In genomic region chr16:83356266-83356665, GRCh38 we compare ENCODE assay signal across 9 cellular contexts.
DNase-seq lines count a peak whose midpoint lies in the region; ATAC-seq, FAIRE-seq and TF ChIP-seq lines count a peak whose summit lies in the region.
"Had no signal": no experiment of that assay in that cellular context is flagged by ENCODE, and none has a peak within 500 bp of the region (broad histone marks: within the 10 kb centered on the region; RNA-seq: fewer than 3 reads in every experiment).

No MANE protein-coding gene starts in this region.

- no peaks in the 10 kb centered on the region for H3K9me3 Mint-ChIP-seq in endothelial cell (ENCODE audit: unreplicated experiment)

- H2BK12ac ChIP-seq in mesenchymal stem cell (ENCODE audit: low read length in 2 of 2) = no peak overlapping the region

- H3K18ac ChIP-seq in mesenchymal stem cell (ENCODE audit: low read depth in 1 of 2, low read length in 2 of 2) = no peak overlapping the region

- H3K4me3 ChIP-seq in AG09309 (ENCODE audit: control insufficient read depth, low read depth, low read length) (no peak overlapping the region), NT2/D1 (ENCODE audit: insufficient read length, low read depth) (no peak overlapping the region), mesenchymal stem cell (ENCODE audit: insufficient read depth in 1 of 2, low read depth in 1 of 2, low read length in 2 of 2) (no peak overlapping the region)

- no peak overlapping the region for H4K91ac ChIP-seq in mesenchymal stem cell (ENCODE audit: low read length)

- H3K36me3 Mint-ChIP-seq in endothelial cell (ENCODE audit: low read depth, unreplicated experiment) = no peaks in the 10 kb centered on the region

- FAIRE-seq in GM12891 (lab: Jason Lieb, UNC) = peak; percentile 60
- FAIRE-seq: endometrium had no signal

- H3K9ac ChIP-seq in NT2/D1 (ENCODE audit: insufficient read length, low read depth) (no peak overlapping the region), mesenchymal stem cell (ENCODE audit: low read length) (no peak overlapping the region)

- peak; percentile 64 for DNase-seq in AG09309 (ENCODE audit: low read depth)
- DNase-seq in GM12891 (ENCODE audit: insufficient read length, low spot score) = peak; percentile 20
- DNase-seq in HPDE6-E6E7 (ENCODE audit: extremely low spot score) = peak; percentile 40
- peak; percentile 57 for DNase-seq in NT2/D1 (ENCODE audit: low read depth, low spot score)
- DNase-seq in endothelial cell (ENCODE audit: low spot score) = peak; percentile 25
- DNase-seq in mesenchymal stem cell = peak; percentile 53
- DNase-seq in GDM1 (lab: John Stamatoyannopoulos, UW) = no peak

- no peak overlapping the region for H3K4me3 Mint-ChIP-seq in endothelial cell (ENCODE audit: unreplicated experiment)

- no peak overlapping the region for H2BK5ac ChIP-seq in mesenchymal stem cell (ENCODE audit: low read depth, low read length, poor library complexity, severe bottlenecking)

- no peak overlapping the region for H3K27ac ChIP-seq in mesenchymal stem cell (ENCODE audit: low read length, poor library complexity, severe bottlenecking)

- no peak overlapping the region for H3K4ac ChIP-seq in mesenchymal stem cell (ENCODE audit: low read depth in 1 of 2, low read length in 2 of 2)

- H3K9me3 ChIP-seq in NT2/D1 (ENCODE audit: insufficient read depth, low read length) = no peaks in the 10 kb centered on the region
- H3K9me3 ChIP-seq in mesenchymal stem cell (ENCODE audit: control insufficient read depth, low read length) = no peaks in the 10 kb centered on the region

- H2AK5ac ChIP-seq in mesenchymal stem cell (ENCODE audit: low read length, severe bottlenecking) = no peak overlapping the region

- H3K36me3 ChIP-seq in NT2/D1 (ENCODE audit: insufficient read depth, insufficient read length, low read length) (no peaks in the 10 kb centered on the region), mesenchymal stem cell (ENCODE audit: control insufficient read depth in 1 of 2, insufficient read depth in 2 of 2, low read depth in 1 of 2, low read length in 2 of 2) (no peaks in the 10 kb centered on the region)

- H3K27me3 Mint-ChIP-seq in endothelial cell (ENCODE audit: unreplicated experiment) = no peaks in the 10 kb centered on the region

- TF ChIP-seq CTCF in AG09309 (IDR thresholded peaks at IDR 0.05; ENCODE audit: control insufficient read depth, insufficient read depth, low read depth, low read length, missing control alignments) (peak; percentile 86), endothelial cell (IDR thresholded peaks at IDR 0.05; ENCODE audit: unreplicated experiment) (peak; percentile 48)

- no peaks in the 10 kb centered on the region for H3K4me1 Mint-ChIP-seq in endothelial cell (ENCODE audit: unreplicated experiment)

- peaks cover 1% of the 10 kb centered on the region for H3K79me1 ChIP-seq in mesenchymal stem cell (replicated peaks; ENCODE audit: low read length, poor library complexity, severe bottlenecking)

- 7% methylated on average over 3 of the region's 4 CpGs for WGBS in mesenchymal stem cell

- H3K4me2 ChIP-seq in mesenchymal stem cell (ENCODE audit: low read length, poor library complexity, severe bottlenecking) = no peak overlapping the region

- no peak overlapping the region for H3K27ac Mint-ChIP-seq in endothelial cell (ENCODE audit: unreplicated experiment)

- H2BK120ac ChIP-seq in mesenchymal stem cell (ENCODE audit: low read depth, low read length) = no peak overlapping the region

- H3K23ac ChIP-seq in mesenchymal stem cell (ENCODE audit: low read length in 2 of 2) = no peak overlapping the region

- H3K27me3 ChIP-seq in NT2/D1 (ENCODE audit: insufficient read depth, insufficient read length) (no peaks in the 10 kb centered on the region), mesenchymal stem cell (ENCODE audit: control insufficient read depth in 1 of 2, insufficient read depth in 1 of 2, low read length in 2 of 2) (no peaks in the 10 kb centered on the region)

- H4K8ac ChIP-seq in mesenchymal stem cell (ENCODE audit: low read length) = no peak overlapping the region

- TF ChIP-seq POLR2A in GM12891 (IDR thresholded peaks at IDR 0.05; ENCODE audit: low read depth, low read length) = no peak

- H2AFZ ChIP-seq in mesenchymal stem cell (ENCODE audit: low read depth, low read length) = no peak overlapping the region

- H3K4me1 ChIP-seq in NT2/D1 (ENCODE audit: insufficient read depth, insufficient read length) (no peaks in the 10 kb centered on the region), mesenchymal stem cell (ENCODE audit: control insufficient read depth, insufficient read depth, low read depth, low read length) (no peaks in the 10 kb centered on the region)

- ATAC-seq in HG03095 (IDR thresholded peaks at IDR 0.05; ENCODE audit: unreplicated experiment) = no peak

- no peak overlapping the region for H3K14ac ChIP-seq in mesenchymal stem cell (ENCODE audit: low read length in 2 of 2)

- no peak overlapping the region for H2BK15ac ChIP-seq in mesenchymal stem cell (ENCODE audit: low read depth, poor library complexity, severe bottlenecking)

TF ChIP-seq in GM12891, 5 proteins besides CTCF, POLR2A, EP300 and RAD21:
- no peak for TF ChIP-seq SPI1 (IDR thresholded peaks at IDR 0.05; ENCODE audit: low read depth, low read length)
